ENCODE assay signal across 9 cellular contexts in genomic region chr1:91502138-91502881, GRCh38. TPM values are rescaled to one million over a fixed set of nuclear protein-coding genes. Genes with fewer than 3 reads are reported as not detected.
DNase-seq lines count a peak whose midpoint lies in the region; ATAC-seq and TF ChIP-seq lines count a peak whose summit lies in the region.
"Had no signal": no experiment of that assay in that cellular context is flagged by ENCODE, and none has a peak within 500 bp of the region (broad histone marks: within the 10 kb centered on the region; RNA-seq: fewer than 3 reads in every experiment).

No MANE protein-coding gene starts in this region.

- H3K4me1 ChIP-seq in Karpas-422 (ENCODE audit: low read length) (peaks cover 40% of the 10 kb centered on the region), duodenal mucosa (ENCODE audit: control insufficient read depth in 1 of 2, insufficient read depth in 2 of 2, low read length in 2 of 2) (peaks cover 10% of the 10 kb centered on the region in 2 donors), parathyroid adenoma (no peaks in the 10 kb centered on the region)

- H3K79me2 ChIP-seq in Karpas-422 (ENCODE audit: low read length) (peaks cover 66% of the 10 kb centered on the region), parathyroid adenoma (no peaks in the 10 kb centered on the region)

- no peaks in the 10 kb centered on the region for H3K9me3 ChIP-seq in Karpas-422 (ENCODE audit: low read length)
- H3K9me3 ChIP-seq in duodenal mucosa (ENCODE audit: control insufficient read depth in 1 of 2, low read length in 2 of 2): no peaks in the 10 kb centered on the region
- no peaks in the 10 kb centered on the region for H3K9me3 ChIP-seq in parathyroid adenoma (ENCODE audit: control insufficient read depth, low read length)

- no peak for ATAC-seq in activated CD4-positive, alpha-beta T cell treated with anti-CD3 and anti-CD28 coated beads for 36 hours
- no peak for ATAC-seq in HG03095 (IDR thresholded peaks at IDR 0.05; ENCODE audit: unreplicated experiment)
- no peak for ATAC-seq in HG02610 (IDR thresholded peaks at IDR 0.05; ENCODE audit: unreplicated experiment)

- no peaks in the 10 kb centered on the region for H3K27me3 ChIP-seq in Karpas-422 (ENCODE audit: low read length)
- H3K27me3 ChIP-seq in duodenal mucosa (ENCODE audit: control insufficient read depth in 1 of 2, insufficient read depth in 2 of 2, low read length in 2 of 2): no peaks in the 10 kb centered on the region
- H3K27me3 ChIP-seq in parathyroid adenoma (ENCODE audit: control insufficient read depth, insufficient read depth, low read length): no peaks in the 10 kb centered on the region

- H3K4me1 Mint-ChIP-seq in activated CD4-positive, alpha-beta T cell treated with anti-CD3 and anti-CD28 coated beads for 36 hours: peaks cover 30% of the 10 kb centered on the region
- peaks cover 33% of the 10 kb centered on the region for H3K4me1 Mint-ChIP-seq in activated CD4-positive, alpha-beta T cell treated with anti-CD3 and anti-CD28 coated beads, Interleukin-2, amount 10 ng/mL, durations not matched to agents 7 days and 5 days

- no peak overlapping the region for H2AFZ ChIP-seq in Karpas-422 (ENCODE audit: low read length)
- peak overlapping the region; percentile 83 for H2AFZ ChIP-seq in parathyroid adenoma

- H3K27ac ChIP-seq in Karpas-422 (ENCODE audit: low read length) (peak overlapping the region; percentile 77; the same call in 1 of the 2 replicates), duodenal mucosa (ENCODE audit: low read depth, low read length) (no peak overlapping the region), parathyroid adenoma (no peak overlapping the region)

- intact Hi-C loops in activated CD4-positive, alpha-beta T cell treated with anti-CD3 and anti-CD28 coated beads for 36 hours (cut with DNase I, micrococcal nuclease): loop anchor here (5.0 to 10.0 kb wide), 6 partner anchors 220 to 1505 kb away; partner anchors contain the start of genes RPL5 (in 1 of the 2), TGFBR3 (in 1 of the 2) and ZNF326 (in 1 of the 2)

- H3K27me3 Mint-ChIP-seq in activated CD4-positive, alpha-beta T cell treated with anti-CD3 and anti-CD28 coated beads for 36 hours: no peaks in the 10 kb centered on the region
- no peaks in the 10 kb centered on the region for H3K27me3 Mint-ChIP-seq in activated CD4-positive, alpha-beta T cell treated with anti-CD3 and anti-CD28 coated beads, Interleukin-2, amount 10 ng/mL, durations not matched to agents 7 days and 5 days

- no peak for DNase-seq in activated CD4-positive, alpha-beta T cell treated with anti-CD3 and anti-CD28 coated beads for 36 hours
- DNase-seq in activated CD4-positive, alpha-beta T cell treated with anti-CD3 and anti-CD28 coated beads, Interleukin-2, amount 10 ng/mL, durations not matched to agents 7 days and 5 days: no peak
- no peak for DNase-seq in Karpas-422
- DNase-seq in activated CD4-positive, alpha-beta T cell treated with anti-CD3 and anti-CD28 coated beads, Interleukin-2, amount 50 U/mL, for 1 hour: no peak
- DNase-seq: right cardiac atrium had no signal

- CTCF ChIA-PET in activated CD4-positive, alpha-beta T cell treated with anti-CD3 and anti-CD28 coated beads for 36 hours (lab: Charles Lee): interaction anchor here (0.6 to 4.0 kb wide), 10 partner anchors 10 to 426 kb away, joined by 3 to 25 read pairs (median 4); no protein-coding TSS in a partner anchor
- CTCF ChIA-PET in activated CD4-positive, alpha-beta T cell treated with anti-CD3 and anti-CD28 coated beads, Interleukin-2, amount 10 ng/mL, durations not matched to agents 7 days and 5 days (lab: Charles Lee): interaction anchor here (0.6 to 2.7 kb wide), 6 partner anchors 11 to 812 kb away, joined by 3 to 7 read pairs (median 4); no protein-coding TSS in a partner anchor

- H3K4me2 ChIP-seq in Karpas-422 (ENCODE audit: low read depth, low read length, poor library complexity, severe bottlenecking) (peak overlapping the region; percentile 86), parathyroid adenoma (ENCODE audit: low read length) (no peak overlapping the region)

- H3K4me3 ChIP-seq in Karpas-422 (ENCODE audit: low read length): peak overlapping the region; percentile 96
- peak overlapping the region; percentile 90 to 97 for H3K4me3 ChIP-seq in duodenal mucosa (ENCODE audit: low read depth in 1 of 2, low read length in 2 of 2)
- H3K4me3 ChIP-seq in parathyroid adenoma (ENCODE audit: low read depth, low read length): no peak overlapping the region

- H3K4me3 Mint-ChIP-seq in activated CD4-positive, alpha-beta T cell treated with anti-CD3 and anti-CD28 coated beads for 36 hours: no peak overlapping the region
- no peak overlapping the region for H3K4me3 Mint-ChIP-seq in activated CD4-positive, alpha-beta T cell treated with anti-CD3 and anti-CD28 coated beads, Interleukin-2, amount 10 ng/mL, durations not matched to agents 7 days and 5 days

- no peaks in the 10 kb centered on the region for H3K9me3 Mint-ChIP-seq in activated CD4-positive, alpha-beta T cell treated with anti-CD3 and anti-CD28 coated beads for 36 hours (ENCODE audit: low read depth)
- no peaks in the 10 kb centered on the region for H3K9me3 Mint-ChIP-seq in activated CD4-positive, alpha-beta T cell treated with anti-CD3 and anti-CD28 coated beads, Interleukin-2, amount 10 ng/mL, durations not matched to agents 7 days and 5 days

- H3K36me3 Mint-ChIP-seq in activated CD4-positive, alpha-beta T cell treated with anti-CD3 and anti-CD28 coated beads for 36 hours (ENCODE audit: low read depth): peaks cover 31% of the 10 kb centered on the region
- peaks cover 19% of the 10 kb centered on the region for H3K36me3 Mint-ChIP-seq in activated CD4-positive, alpha-beta T cell treated with anti-CD3 and anti-CD28 coated beads, Interleukin-2, amount 10 ng/mL, durations not matched to agents 7 days and 5 days (ENCODE audit: low read depth)

- H3K9me2 ChIP-seq in Karpas-422 (replicated peaks; ENCODE audit: insufficient read depth, low read length): no peaks in the 10 kb centered on the region

- no peak for TF ChIP-seq CTCF in parathyroid adenoma (IDR thresholded peaks at IDR 0.05)

- peak overlapping the region; percentile 32 for H3K27ac Mint-ChIP-seq in activated CD4-positive, alpha-beta T cell treated with anti-CD3 and anti-CD28 coated beads for 36 hours
- no peak overlapping the region for H3K27ac Mint-ChIP-seq in activated CD4-positive, alpha-beta T cell treated with anti-CD3 and anti-CD28 coated beads, Interleukin-2, amount 10 ng/mL, durations not matched to agents 7 days and 5 days

- no peaks in the 10 kb centered on the region for H4K20me1 ChIP-seq in Karpas-422 (ENCODE audit: insufficient read depth, low read depth, low read length)

- no peaks in the 10 kb centered on the region; the same call in 1 of the 2 replicates for H3K36me3 ChIP-seq in Karpas-422 (ENCODE audit: insufficient read depth, low read length)
- H3K36me3 ChIP-seq in duodenal mucosa (ENCODE audit: control insufficient read depth in 1 of 2, insufficient read depth in 2 of 2, low read length in 2 of 2): no peaks in the 10 kb centered on the region
- no peaks in the 10 kb centered on the region for H3K36me3 ChIP-seq in parathyroid adenoma (ENCODE audit: control insufficient read depth, insufficient read depth, low read length)

- peak overlapping the region; percentile 96 for H3K9ac ChIP-seq in Karpas-422 (ENCODE audit: low read length)
- no peak overlapping the region for H3K9ac ChIP-seq in duodenal mucosa (ENCODE audit: low read depth in 1 of 2, low read length in 2 of 2)
- H3K9ac ChIP-seq in parathyroid adenoma: no peak overlapping the region

- POLR2A ChIA-PET in activated CD4-positive, alpha-beta T cell treated with anti-CD3 and anti-CD28 coated beads for 36 hours (lab: Charles Lee): no interaction called here
- POLR2A ChIA-PET in activated CD4-positive, alpha-beta T cell treated with anti-CD3 and anti-CD28 coated beads, Interleukin-2, amount 10 ng/mL, durations not matched to agents 7 days and 5 days (lab: Charles Lee): interaction anchor here (0.6 kb wide), 1 partner anchor 197 kb away, joined by 3 read pairs; no protein-coding TSS in a partner anchor

RNA-seq across cellular contexts. Expression of gene CDC7, which starts 1.7 kb away (rescaled TPM):
- 10 to 100 TPM; 31.1 to 32.0 TPM for total RNA-seq in activated CD4-positive, alpha-beta T cell treated with anti-CD3 and anti-CD28 coated beads for 36 hours
- total RNA-seq in activated CD4-positive, alpha-beta T cell treated with anti-CD3 and anti-CD28 coated beads, Interleukin-2, amount 10 ng/mL, durations not matched to agents 7 days and 5 days: 10 to 100 TPM; 31.4 to 34.7 TPM
- 8.6 and 16.1 TPM in 2 replicates for total RNA-seq in Karpas-422 (2014; rRNA removed; shearing (Covaris generic); ENCODE audit: low replicate concordance)
